ENCODE assay signal across 8 cellular contexts in the genomic region with DNA sequence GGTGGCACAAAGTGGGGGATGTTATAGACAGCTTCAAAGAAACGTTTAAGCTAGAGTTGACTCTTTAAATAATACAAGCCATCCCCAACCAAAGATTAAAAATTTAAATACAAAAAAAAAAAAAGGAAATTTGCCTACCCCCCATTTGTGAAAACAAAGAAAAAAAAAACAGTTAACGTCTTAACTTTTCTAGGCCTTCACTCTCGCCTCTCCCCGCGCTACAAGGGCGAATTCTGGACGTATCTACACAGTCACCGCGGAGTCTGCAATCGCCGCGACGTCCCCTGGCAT. TPM values are rescaled to one million over a fixed set of nuclear protein-coding genes. Genes with fewer than 3 reads are reported as not detected.
A peak's percentile ranks its signal among the peaks of the same experiment; 100 is the strongest.
DNase-seq lines count a peak whose midpoint lies in the region; ATAC-seq and TF ChIP-seq lines count a peak whose summit lies in the region.

No MANE protein-coding gene starts in this region.

- H3K27me3 Mint-ChIP-seq in activated T-cell treated with anti-CD3 and anti-CD28 coated beads, Interleukin-2, amount 50 U/mL, for 4 hours (ENCODE audit: low read depth) = peaks cover 2% of the 10 kb centered on the region
- H3K27me3 Mint-ChIP-seq in central memory CD8-positive, alpha-beta T cell = no peaks in the 10 kb centered on the region

- H4K91ac ChIP-seq in mesenchymal stem cell (ENCODE audit: low read length) = peak overlapping the region; percentile 7

- H3K9me3 ChIP-seq in mesenchymal stem cell (ENCODE audit: control insufficient read depth, low read length) (no peaks in the 10 kb centered on the region), upper lobe of right lung (no peaks in the 10 kb centered on the region)

- intact Hi-C loops in upper lobe of right lung (cut with DNase I) = no loop called here

- DNase-seq in activated T-cell treated with anti-CD3 and anti-CD28 coated beads, Interleukin-2, amount 50 U/mL, for 4 hours = no peak
- no peak for DNase-seq in activated T-cell treated with anti-CD3 and anti-CD28 coated beads, Interleukin-2, amount 50 U/mL, for 48 hours
- DNase-seq in central memory CD8-positive, alpha-beta T cell (ENCODE audit: low spot score in 2 of 2) = no peak
- DNase-seq in mesenchymal stem cell (no peak), upper lobe of right lung (no peak), nucleus accumbens (lab: John Stamatoyannopoulos, UW) (no peak)

- H3K14ac ChIP-seq in mesenchymal stem cell (ENCODE audit: low read length in 2 of 2) = peak overlapping the region in 1 of 2 experiments; percentile 77

- H3K4me2 ChIP-seq in mesenchymal stem cell (ENCODE audit: low read length, poor library complexity, severe bottlenecking) = peak overlapping the region; percentile 94

- H3K9me3 Mint-ChIP-seq in activated T-cell treated with anti-CD3 and anti-CD28 coated beads, Interleukin-2, amount 50 U/mL, for 4 hours = no peaks in the 10 kb centered on the region
- H3K9me3 Mint-ChIP-seq in central memory CD8-positive, alpha-beta T cell = no peaks in the 10 kb centered on the region

- ATAC-seq in activated T-cell treated with anti-CD3 and anti-CD28 coated beads, Interleukin-2, amount 50 U/mL, for 4 hours = no peak
- no peak for ATAC-seq in central memory CD8-positive, alpha-beta T cell (replicated peaks; ENCODE audit: extremely low read depth, poor library complexity, severe bottlenecking)
- ATAC-seq in upper lobe of right lung = peak; percentile 12
- ATAC-seq in HG02840 (IDR thresholded peaks at IDR 0.05; ENCODE audit: low FRiP score, unreplicated experiment) = no peak
- ATAC-seq in GM18873 (IDR thresholded peaks at IDR 0.05; ENCODE audit: low FRiP score, unreplicated experiment) = no peak

- peak overlapping the region; percentile 78 for H2AFZ ChIP-seq in mesenchymal stem cell (ENCODE audit: low read depth, low read length)

- H3K27ac ChIP-seq in mesenchymal stem cell (ENCODE audit: low read length, poor library complexity, severe bottlenecking) (peak overlapping the region; percentile 59), upper lobe of right lung (peak overlapping the region; percentile 95)

- H3K27me3 ChIP-seq in mesenchymal stem cell (ENCODE audit: control insufficient read depth in 1 of 2, insufficient read depth in 1 of 2, low read length in 2 of 2) = no peaks in the 10 kb centered on the region
- H3K27me3 ChIP-seq in upper lobe of right lung = no peaks in the 10 kb centered on the region

- H3K36me3 ChIP-seq in mesenchymal stem cell (ENCODE audit: control insufficient read depth in 1 of 2, insufficient read depth in 2 of 2, low read depth in 1 of 2, low read length in 2 of 2) (no peaks in the 10 kb centered on the region), upper lobe of right lung (no peaks in the 10 kb centered on the region)

- H3K79me1 ChIP-seq in mesenchymal stem cell (replicated peaks; ENCODE audit: low read length, poor library complexity, severe bottlenecking) = no peaks in the 10 kb centered on the region

- H3K23ac ChIP-seq in mesenchymal stem cell (ENCODE audit: low read length in 2 of 2) = peak overlapping the region in 1 of 2 experiments; percentile 14

- H2AK5ac ChIP-seq in mesenchymal stem cell (ENCODE audit: low read length, severe bottlenecking) = no peak overlapping the region

- H4K8ac ChIP-seq in mesenchymal stem cell (ENCODE audit: low read length) = peak overlapping the region; percentile 74

- peak overlapping the region; percentile 12 for H2BK15ac ChIP-seq in mesenchymal stem cell (ENCODE audit: low read depth, poor library complexity, severe bottlenecking)

- peak overlapping the region; percentile 95 for H3K9ac ChIP-seq in mesenchymal stem cell (ENCODE audit: low read length)

- no peak overlapping the region for H2BK120ac ChIP-seq in mesenchymal stem cell (ENCODE audit: low read depth, low read length)

- peaks cover 27% of the 10 kb centered on the region for H3K4me1 Mint-ChIP-seq in activated T-cell treated with anti-CD3 and anti-CD28 coated beads, Interleukin-2, amount 50 U/mL, for 4 hours (ENCODE audit: low read depth)
- peaks cover 44% of the 10 kb centered on the region for H3K4me1 Mint-ChIP-seq in central memory CD8-positive, alpha-beta T cell

- H3K27ac Mint-ChIP-seq in central memory CD8-positive, alpha-beta T cell (ENCODE audit: low read depth) = peak overlapping the region; percentile 86

- peak overlapping the region; percentile 57 to 87 for H3K4me3 ChIP-seq in mesenchymal stem cell (ENCODE audit: insufficient read depth in 1 of 2, low read depth in 1 of 2, low read length in 2 of 2)
- H3K4me3 ChIP-seq in upper lobe of right lung = peak overlapping the region; percentile 96

- H2BK12ac ChIP-seq in mesenchymal stem cell (ENCODE audit: low read length in 2 of 2) = peak overlapping the region; percentile 84 to 93

- H3K4ac ChIP-seq in mesenchymal stem cell (ENCODE audit: low read depth in 1 of 2, low read length in 2 of 2) = peak overlapping the region; percentile 35 to 87

- peaks cover 6% of the 10 kb centered on the region for H3K36me3 Mint-ChIP-seq in activated T-cell treated with anti-CD3 and anti-CD28 coated beads, Interleukin-2, amount 50 U/mL, for 4 hours (ENCODE audit: insufficient read depth)
- peaks cover 11% of the 10 kb centered on the region for H3K36me3 Mint-ChIP-seq in central memory CD8-positive, alpha-beta T cell (ENCODE audit: insufficient read depth)

- no peak for TF ChIP-seq CTCF in upper lobe of right lung (IDR thresholded peaks at IDR 0.05)

- WGBS in mesenchymal stem cell = 33% methylated on average over 12 of the region's 13 CpGs

- H2BK5ac ChIP-seq in mesenchymal stem cell (ENCODE audit: low read depth, low read length, poor library complexity, severe bottlenecking) = no peak overlapping the region

- H3K18ac ChIP-seq in mesenchymal stem cell (ENCODE audit: low read depth in 1 of 2, low read length in 2 of 2) = peak overlapping the region; percentile 73 to 97

- H3K4me1 ChIP-seq in mesenchymal stem cell (ENCODE audit: control insufficient read depth, insufficient read depth, low read depth, low read length) (peaks cover 6% of the 10 kb centered on the region), upper lobe of right lung (peaks cover 62% of the 10 kb centered on the region)

- peak overlapping the region; percentile 84 for H3K4me3 Mint-ChIP-seq in activated T-cell treated with anti-CD3 and anti-CD28 coated beads, Interleukin-2, amount 50 U/mL, for 4 hours
- H3K4me3 Mint-ChIP-seq in central memory CD8-positive, alpha-beta T cell = peak overlapping the region; percentile 99

RNA-seq across cellular contexts. Expression of gene NUDT4, which starts 0.5 kb away (rescaled TPM):
- total RNA-seq in activated T-cell treated with anti-CD3 and anti-CD28 coated beads, Interleukin-2, amount 50 U/mL, for 4 hours = 100 to 1,000 TPM in 1 of 3 donors, 10 to 100 TPM in 2; 89.7 to 108 (median 93.1) TPM
- polyA plus RNA-seq in mesenchymal stem cell (2013, experiment 1 of 2) = 54.8 TPM
- polyA plus RNA-seq in mesenchymal stem cell (2013, experiment 2 of 2) = 57.6 TPM
- 52.2 TPM for total RNA-seq in upper lobe of right lung
